In the genomic region with DNA sequence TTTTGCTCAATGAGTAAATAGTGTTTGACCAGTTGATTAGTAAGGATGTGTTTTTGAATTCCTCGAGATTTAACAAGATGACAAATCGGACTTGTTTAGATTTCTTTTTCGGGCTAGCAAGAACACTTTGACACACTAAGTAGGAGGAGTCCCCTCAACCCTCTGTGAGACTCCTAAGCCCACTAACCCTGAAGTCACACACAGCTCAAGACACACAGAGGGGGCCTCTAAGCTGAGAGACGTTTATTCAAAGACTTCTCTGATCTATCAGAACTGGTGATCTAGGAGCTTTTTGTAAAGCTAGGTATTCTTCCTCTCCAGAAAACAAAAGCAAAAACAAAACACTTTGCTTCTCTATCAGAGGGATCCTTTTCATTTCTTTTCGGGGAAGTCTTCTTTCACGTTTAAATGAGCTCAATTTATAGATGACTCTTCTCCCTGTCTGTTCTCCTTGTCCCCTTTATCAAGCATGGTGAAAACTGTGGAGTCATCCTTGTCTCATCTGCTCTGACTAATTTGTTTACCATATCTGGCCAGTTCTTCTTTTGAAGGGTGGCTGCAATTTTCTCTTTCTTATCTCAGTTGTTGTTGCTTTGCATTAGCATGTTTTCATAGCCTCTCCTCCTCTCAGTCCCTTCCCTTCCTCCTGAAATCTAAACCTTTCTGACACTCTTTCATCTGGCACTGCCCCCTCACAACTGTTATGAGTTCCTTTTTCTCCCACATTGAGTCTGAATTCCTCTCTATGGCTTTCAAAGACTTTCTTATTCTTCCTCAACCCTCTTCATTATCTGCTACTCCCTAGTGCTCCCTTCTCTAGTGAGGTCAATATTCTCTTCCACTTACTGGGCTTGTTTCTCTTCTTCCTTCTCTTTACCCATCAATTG, we compare ENCODE assay signal across 11 cellular contexts.
DNase-seq lines count a peak whose midpoint lies in the region; ATAC-seq and TF ChIP-seq lines count a peak whose summit lies in the region.
"Had no signal": no experiment of that assay in that cellular context is flagged by ENCODE, and none has a peak within 500 bp of the region (broad histone marks: within the 10 kb centered on the region; RNA-seq: fewer than 3 reads in every experiment).

No MANE protein-coding gene starts in this region.

- intact Hi-C loops in activated CD4-positive, alpha-beta T cell treated with anti-CD3 and anti-CD28 coated beads for 36 hours (cut with DNase I, micrococcal nuclease), result no loop called here
- intact Hi-C loops in uterus (cut with DNase I; ENCODE audit: low total_unique reads), result no loop called here
- intact Hi-C loops in aorta (cut with DNase I), result no loop called here

- H3K36me3 Mint-ChIP-seq in activated CD4-positive, alpha-beta T cell treated with anti-CD3 and anti-CD28 coated beads for 36 hours (ENCODE audit: low read depth), result no peaks in the 10 kb centered on the region
- no peaks in the 10 kb centered on the region for H3K36me3 Mint-ChIP-seq in activated CD4-positive, alpha-beta T cell treated with anti-CD3 and anti-CD28 coated beads, Interleukin-2, amount 10 ng/mL, durations not matched to agents 7 days and 5 days (ENCODE audit: low read depth)

- H3K4me3 ChIP-seq in uterus, result no peak overlapping the region
- no peak overlapping the region for H3K4me3 ChIP-seq in aorta (ENCODE audit: low read length in 2 of 2)

- no peaks in the 10 kb centered on the region for H3K9me3 Mint-ChIP-seq in activated CD4-positive, alpha-beta T cell treated with anti-CD3 and anti-CD28 coated beads for 36 hours (ENCODE audit: low read depth)
- H3K9me3 Mint-ChIP-seq in activated CD4-positive, alpha-beta T cell treated with anti-CD3 and anti-CD28 coated beads, Interleukin-2, amount 10 ng/mL, durations not matched to agents 7 days and 5 days, result no peaks in the 10 kb centered on the region

- TF ChIP-seq CTCF in uterus (IDR thresholded peaks at IDR 0.05), result no peak

- CTCF ChIA-PET in activated CD4-positive, alpha-beta T cell treated with anti-CD3 and anti-CD28 coated beads for 36 hours (lab: Charles Lee), result interaction anchor here (1.0 to 1.4 kb wide), 4 partner anchors 11 to 113 kb away, joined by 3 to 4 read pairs (median 4); no protein-coding TSS in a partner anchor
- CTCF ChIA-PET in activated CD4-positive, alpha-beta T cell treated with anti-CD3 and anti-CD28 coated beads, Interleukin-2, amount 10 ng/mL, durations not matched to agents 7 days and 5 days (lab: Charles Lee), result no interaction called here

- H3K4me1 ChIP-seq in uterus (no peaks in the 10 kb centered on the region), aorta (ENCODE audit: control insufficient read depth in 1 of 2, insufficient read depth in 2 of 2, low read length in 2 of 2) (peaks cover 0 to 2% of the 10 kb centered on the region in 2 donors)

- TF ChIP-seq POLR2A in uterus (IDR thresholded peaks at IDR 0.05), result no peak

- peak overlapping the region; percentile 98 for H3K27ac ChIP-seq in epithelial cell of prostate
- peak overlapping the region; percentile 67 for H3K27ac ChIP-seq in uterus
- no peak overlapping the region for H3K27ac ChIP-seq in aorta (ENCODE audit: low read depth in 1 of 2, low read length in 2 of 2)

- no peak for DNase-seq in activated CD4-positive, alpha-beta T cell treated with anti-CD3 and anti-CD28 coated beads for 36 hours
- no peak for DNase-seq in activated CD4-positive, alpha-beta T cell treated with anti-CD3 and anti-CD28 coated beads, Interleukin-2, amount 10 ng/mL, durations not matched to agents 7 days and 5 days
- peak; percentile 81 for DNase-seq in NOMO-1 treated with DMSO at 0.1 percent for 48 hours (lab: John Stamatoyannopoulos, UW; ENCODE audit: unreplicated experiment)
- peak; percentile 56 for DNase-seq in epithelial cell of prostate (ENCODE audit: low read depth, low spot score)
- no peak for DNase-seq in uterus
- DNase-seq in aorta, result no peak
- no peak for DNase-seq in NCI-H526 treated with DMSO at 0.1 percent for 48 hours (lab: John Stamatoyannopoulos, UW)
- DNase-seq: ACHN; Right ventricle myocardium superior; stimulated activated naive CD8-positive, alpha-beta T cell treated with anti-CD3 and anti-CD28 coated beads, Interleukin-15, amount 100 ng/mL, for 72 hours had no signal

- H3K9me3 ChIP-seq in uterus, result no peaks in the 10 kb centered on the region
- no peaks in the 10 kb centered on the region for H3K9me3 ChIP-seq in aorta (ENCODE audit: control insufficient read depth, low read length)

- H3K27me3 ChIP-seq in uterus (no peaks in the 10 kb centered on the region), aorta (ENCODE audit: control insufficient read depth in 1 of 2, insufficient read depth in 2 of 2, low read length in 1 of 2) (no peaks in the 10 kb centered on the region)

- no peak overlapping the region for H3K4me3 Mint-ChIP-seq in activated CD4-positive, alpha-beta T cell treated with anti-CD3 and anti-CD28 coated beads for 36 hours
- no peak overlapping the region for H3K4me3 Mint-ChIP-seq in activated CD4-positive, alpha-beta T cell treated with anti-CD3 and anti-CD28 coated beads, Interleukin-2, amount 10 ng/mL, durations not matched to agents 7 days and 5 days
- H3K4me3 Mint-ChIP-seq: stimulated activated naive CD8-positive, alpha-beta T cell treated with anti-CD3 and anti-CD28 coated beads, Interleukin-15, amount 100 ng/mL, for 72 hours had no signal

- POLR2A ChIA-PET in activated CD4-positive, alpha-beta T cell treated with anti-CD3 and anti-CD28 coated beads for 36 hours (lab: Charles Lee), result no interaction called here
- POLR2A ChIA-PET in activated CD4-positive, alpha-beta T cell treated with anti-CD3 and anti-CD28 coated beads, Interleukin-2, amount 10 ng/mL, durations not matched to agents 7 days and 5 days (lab: Charles Lee), result no interaction called here

- peak; percentile 36 for ATAC-seq in activated CD4-positive, alpha-beta T cell treated with anti-CD3 and anti-CD28 coated beads for 36 hours
- ATAC-seq in GM19023 (IDR thresholded peaks at IDR 0.05; ENCODE audit: unreplicated experiment) (no peak), aorta (ENCODE audit: low FRiP score) (no peak)
- ATAC-seq: stimulated activated naive CD8-positive, alpha-beta T cell treated with anti-CD3 and anti-CD28 coated beads, Interleukin-15, amount 100 ng/mL, for 72 hours had no signal

- WGBS in aorta, 2 donors, result 77 to 81% methylated on average over 6 of the region's 6 CpGs

- H3K36me3 ChIP-seq in uterus (no peaks in the 10 kb centered on the region), aorta (ENCODE audit: control insufficient read depth in 1 of 2, insufficient read depth in 2 of 2, low read length in 1 of 2) (no peaks in the 10 kb centered on the region)

- no peak overlapping the region for H3K27ac Mint-ChIP-seq in activated CD4-positive, alpha-beta T cell treated with anti-CD3 and anti-CD28 coated beads for 36 hours
- no peak overlapping the region for H3K27ac Mint-ChIP-seq in activated CD4-positive, alpha-beta T cell treated with anti-CD3 and anti-CD28 coated beads, Interleukin-2, amount 10 ng/mL, durations not matched to agents 7 days and 5 days
- H3K27ac Mint-ChIP-seq: stimulated activated naive CD8-positive, alpha-beta T cell treated with anti-CD3 and anti-CD28 coated beads, Interleukin-15, amount 100 ng/mL, for 72 hours had no signal

- H3K4me1 Mint-ChIP-seq in activated CD4-positive, alpha-beta T cell treated with anti-CD3 and anti-CD28 coated beads for 36 hours, result peaks cover 17% of the 10 kb centered on the region
- H3K4me1 Mint-ChIP-seq in activated CD4-positive, alpha-beta T cell treated with anti-CD3 and anti-CD28 coated beads, Interleukin-2, amount 10 ng/mL, durations not matched to agents 7 days and 5 days, result peaks cover 5% of the 10 kb centered on the region

- H3K27me3 Mint-ChIP-seq in activated CD4-positive, alpha-beta T cell treated with anti-CD3 and anti-CD28 coated beads for 36 hours, result peaks cover 18% of the 10 kb centered on the region
- H3K27me3 Mint-ChIP-seq in activated CD4-positive, alpha-beta T cell treated with anti-CD3 and anti-CD28 coated beads, Interleukin-2, amount 10 ng/mL, durations not matched to agents 7 days and 5 days, result peaks cover 6% of the 10 kb centered on the region

Comparison
In these comparisons a context has a peak if more than half of its experiments do, and no peak if none do; other contexts are left out.
1. DNase-seq: peak in NOMO-1 treated with DMSO at 0.1 percent for 48 hours (single experiment) and epithelial cell of prostate (single experiment); none in activated CD4-positive, alpha-beta T cell treated with anti-CD3 and anti-CD28 coated beads for 36 hours (single experiment), activated CD4-positive, alpha-beta T cell treated with anti-CD3 and anti-CD28 coated beads, Interleukin-2, amount 10 ng/mL, durations not matched to agents 7 days and 5 days (single experiment), uterus (0 of 2), aorta (0 of 2) and NCI-H526 treated with DMSO at 0.1 percent for 48 hours (single experiment).
2. H3K27ac ChIP-seq: peak in epithelial cell of prostate (single experiment) and uterus (2 of 2); none in aorta (0 of 2).